In genomic region chr1:245978915-245979314, GRCh38 we compare ENCODE assay signal across 10 cellular contexts.
"Had no signal": no experiment of that assay in that cellular context is flagged by ENCODE, and none has a peak within 500 bp of the region (broad histone marks: within the 10 kb centered on the region; RNA-seq: fewer than 3 reads in every experiment).

No MANE protein-coding gene starts in this region.

- H3K36me3 ChIP-seq: esophagus muscularis mucosa, sigmoid colon, upper lobe of left lung had no signal

- DNase-seq: activated CD4-positive, alpha-beta T cell treated with anti-CD3 and anti-CD28 coated beads, Interleukin-2, amount 50 U/mL, for 1 hour; activated effector memory CD4-positive, alpha-beta T cell treated with anti-CD3 and anti-CD28 coated beads, Interleukin-2, amount 50 U/mL, for 16 hours; activated T-cell treated with anti-CD3 and anti-CD28 coated beads, Interleukin-2, amount 50 U/mL, for 1 hour; foreskin keratinocyte; sigmoid colon; stimulated activated CD4-positive, alpha-beta T cell treated with anti-CD3 and anti-CD28 coated beads, Interleukin-4, amount 100 ng/mL, for 1 hour; stimulated activated CD8-positive, alpha-beta memory T cell treated with anti-CD3 and anti-CD28 coated beads, Interleukin-4, amount 100 ng/mL, for 48 hours; stimulated activated naive CD8-positive, alpha-beta T cell treated with anti-CD3 and anti-CD28 coated beads, Interleukin-15, Interleukin-2, amounts not matched to agents 100 U/mL and 50 U/mL, for 24 hours; upper lobe of left lung had no signal

- H3K4me1 ChIP-seq: esophagus muscularis mucosa, foreskin keratinocyte, sigmoid colon, upper lobe of left lung had no signal

- ATAC-seq: foreskin keratinocyte; stimulated activated naive CD8-positive, alpha-beta T cell treated with anti-CD3 and anti-CD28 coated beads, Interleukin-15, Interleukin-2, amounts not matched to agents 100 U/mL and 50 U/mL, for 24 hours had no signal

- H3K27me3 ChIP-seq: esophagus muscularis mucosa, foreskin keratinocyte, sigmoid colon, upper lobe of left lung had no signal

- H3K9me3 ChIP-seq: esophagus muscularis mucosa, sigmoid colon, upper lobe of left lung had no signal

- H3K4me3 ChIP-seq: esophagus muscularis mucosa, sigmoid colon, upper lobe of left lung had no signal

- H3K27ac ChIP-seq: esophagus muscularis mucosa, foreskin keratinocyte, sigmoid colon, upper lobe of left lung had no signal
